22 cellular contexts compared by ENCODE assay signal in genomic region chr17:353838-354234, GRCh38. TPM values are rescaled to one million over a fixed set of nuclear protein-coding genes. Genes with fewer than 3 reads are reported as not detected.
DNase-seq lines count a peak whose midpoint lies in the region; ATAC-seq and TF ChIP-seq lines count a peak whose summit lies in the region.
"Had no signal": no experiment of that assay in that cellular context is flagged by ENCODE, and none has a peak within 500 bp of the region (broad histone marks: within the 10 kb centered on the region; RNA-seq: fewer than 3 reads in every experiment).

No MANE protein-coding gene starts in this region.

- no peak for ATAC-seq in right cardiac atrium
- ATAC-seq in lower lobe of right lung, result no peak
- no peak for ATAC-seq in gastrocnemius medialis
- no peak for ATAC-seq in HG02981 (IDR thresholded peaks at IDR 0.05; ENCODE audit: unreplicated experiment)
- ATAC-seq: activated CD8-positive, alpha-beta T cell treated with anti-CD3 and anti-CD28 coated beads, Interleukin-2, amount 10 ng/mL, durations not matched to agents 7 days and 5 days; SK-N-SH treated with all-trans-retinoic acid at 6 μM for 48 hours; T-helper 17 cell had no signal

- TF ChIP-seq CTCF in left ventricle myocardium inferior (IDR thresholded peaks at IDR 0.05; ENCODE audit: borderline replicate concordance), result no peak
- TF ChIP-seq CTCF in lower lobe of right lung (IDR thresholded peaks at IDR 0.05), result no peak
- no peak for TF ChIP-seq CTCF in gastrocnemius medialis (IDR thresholded peaks at IDR 0.05 in 4 of 5, conservative IDR thresholded peaks at IDR 0.05 in 1 of 5)
- no peak for TF ChIP-seq CTCF in GM20000 (IDR thresholded peaks at IDR 0.05; ENCODE audit: extremely low read depth, missing control alignments)

- no peak for TF ChIP-seq POLR2A in gastrocnemius medialis (IDR thresholded peaks at IDR 0.05)

- H3K4me1 ChIP-seq in left ventricle myocardium inferior (peaks cover 57% of the 10 kb centered on the region), right cardiac atrium (ENCODE audit: control insufficient read depth, insufficient read depth, low read length) (peaks cover 15% of the 10 kb centered on the region), lower lobe of right lung (peaks cover 66% of the 10 kb centered on the region), gastrocnemius medialis (peaks cover 20 to 35% of the 10 kb centered on the region in 2 donors)

- H3K27me3 ChIP-seq in left ventricle myocardium inferior (ENCODE audit: low read depth) (peaks cover 3% of the 10 kb centered on the region), right cardiac atrium (ENCODE audit: control insufficient read depth, insufficient read depth) (no peaks in the 10 kb centered on the region), lower lobe of right lung (ENCODE audit: low read depth) (no peaks in the 10 kb centered on the region), gastrocnemius medialis (no peaks in the 10 kb centered on the region)

- no peaks in the 10 kb centered on the region for H3K9me3 ChIP-seq in left ventricle myocardium inferior (replicated peaks)
- H3K9me3 ChIP-seq in right cardiac atrium (ENCODE audit: control insufficient read depth, low read length), result no peaks in the 10 kb centered on the region
- no peaks in the 10 kb centered on the region for H3K9me3 ChIP-seq in lower lobe of right lung
- H3K9me3 ChIP-seq in gastrocnemius medialis, result no peaks in the 10 kb centered on the region

- intact Hi-C loops in left ventricle myocardium inferior (cut with micrococcal nuclease) (no loop called here), right cardiac atrium (cut with DNase I) (no loop called here), lower lobe of right lung (cut with DNase I) (no loop called here), gastrocnemius medialis (cut with DNase I; ENCODE audit: low total_unique reads) (no loop called here)

- H3K4me3 ChIP-seq in left ventricle myocardium inferior (no peak overlapping the region), right cardiac atrium (ENCODE audit: low read length) (no peak overlapping the region), lower lobe of right lung (no peak overlapping the region), gastrocnemius medialis (no peak overlapping the region)
- H3K4me3 ChIP-seq: dorsolateral prefrontal cortex had no signal

- DNase-seq in left ventricle myocardium inferior, result no peak
- no peak for DNase-seq in right cardiac atrium
- no peak for DNase-seq in lower lobe of right lung
- DNase-seq in gastrocnemius medialis, result no peak
- no peak for DNase-seq in NCI-H510A treated with DMSO at 0.1 percent for 48 hours (lab: John Stamatoyannopoulos, UW)
- no peak for DNase-seq in EL
- no peak for DNase-seq in GM20000 (ENCODE audit: low spot score)
- DNase-seq: activated CD4-positive, alpha-beta T cell treated with anti-CD3 and anti-CD28 coated beads for 1 hour; activated CD8-positive, alpha-beta T cell treated with anti-CD3 and anti-CD28 coated beads, Interleukin-2, amount 10 ng/mL, durations not matched to agents 7 days and 5 days; activated gamma-delta T cell; activated T-cell treated with anti-CD3 and anti-CD28 coated beads for 4 hours; CD4-positive, alpha-beta memory T cell; DMS 273 treated with DMSO at 0.1 percent for 48 hours; dorsolateral prefrontal cortex; GOT3; HFFc6; mammary epithelial cell; NCI-H446 treated with DMSO at 0.1 percent for 48 hours; nucleus accumbens; T-helper 17 cell had no signal

- H3K27ac ChIP-seq in left ventricle myocardium inferior (replicated peaks), result peak overlapping the region; percentile 91
- H3K27ac ChIP-seq in right cardiac atrium (ENCODE audit: low read length), result no peak overlapping the region
- H3K27ac ChIP-seq in lower lobe of right lung, result peak overlapping the region; percentile 93
- peak overlapping the region in 3 of 4 donors; percentile 81 to 86 (median 83) for H3K27ac ChIP-seq in gastrocnemius medialis

- WGBS in right cardiac atrium, result 95% methylated on average over 8 of the region's 8 CpGs

- in situ Hi-C loops in gastrocnemius medialis (cut with MboI; ENCODE audit: low sequenced_read_pairs in 4 of 4), result no loop called here

- no peaks in the 10 kb centered on the region for H3K36me3 ChIP-seq in left ventricle myocardium inferior
- no peaks in the 10 kb centered on the region for H3K36me3 ChIP-seq in lower lobe of right lung
- no peaks in the 10 kb centered on the region for H3K36me3 ChIP-seq in gastrocnemius medialis

RNA-seq across cellular contexts. Expression of gene RPH3AL, which starts 1.2 kb away (rescaled TPM):
- 4.0 TPM for total RNA-seq in left ventricle myocardium inferior
- total RNA-seq in right cardiac atrium, result 10 to 100 TPM in 2 of 4 donors, 1 to 10 TPM in 2; 4.7 to 11.5 (median 10.2) TPM
- 6.7 TPM for polyA plus RNA-seq in right cardiac atrium
- total RNA-seq in lower lobe of right lung, result 38.7 TPM
- total RNA-seq in gastrocnemius medialis, result 10 to 100 TPM in 2 of 4 donors, 1 to 10 TPM in 2; 6.3 to 14.4 (median 10.8) TPM
